In the genomic region with DNA sequence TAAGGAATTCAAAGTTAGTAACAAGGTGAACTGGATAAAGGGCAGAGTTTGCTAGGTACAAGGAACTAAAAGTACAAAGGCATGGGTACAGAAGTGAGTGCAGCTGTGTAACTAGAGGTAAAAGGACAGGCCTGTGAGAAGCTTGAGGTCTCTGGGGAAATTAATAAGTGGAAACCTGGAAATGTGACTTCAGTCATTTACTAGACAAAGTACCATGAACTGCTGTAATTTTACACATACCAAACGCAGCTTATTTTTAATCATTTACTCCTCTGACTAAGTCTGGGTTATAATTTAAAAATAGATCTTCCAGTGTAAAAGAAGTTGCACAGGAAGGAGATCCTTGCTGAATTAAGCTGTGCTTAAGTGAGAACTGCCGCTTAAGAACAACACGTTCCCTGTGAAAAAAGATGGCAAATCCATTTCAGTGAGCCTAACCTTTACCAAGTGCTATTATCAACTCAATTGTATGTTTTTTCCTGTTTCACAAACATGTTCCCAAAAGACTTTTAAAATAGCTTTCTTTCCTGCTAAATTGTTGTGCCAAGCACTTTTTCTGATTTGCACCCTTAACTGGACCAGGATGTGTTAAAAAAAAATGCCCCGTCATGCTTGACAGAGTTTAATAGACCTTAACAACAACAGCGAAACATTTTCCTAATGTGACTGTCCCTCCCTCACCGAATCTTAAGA, we compare ENCODE assay signal across 11 cellular contexts. TPM values are rescaled to one million over a fixed set of nuclear protein-coding genes. Genes with fewer than 3 reads are reported as not detected.
DNase-seq lines count a peak whose midpoint lies in the region; ATAC-seq and TF ChIP-seq lines count a peak whose summit lies in the region.
"Had no signal": no experiment of that assay in that cellular context is flagged by ENCODE, and none has a peak within 500 bp of the region (broad histone marks: within the 10 kb centered on the region; RNA-seq: fewer than 3 reads in every experiment).

No MANE protein-coding gene starts in this region.

- in situ Hi-C loops in astrocyte of the spinal cord (cut with HindIII; ENCODE audit: low sequenced_read_pairs): no loop called here

- TF ChIP-seq EP300 in tibial nerve (IDR thresholded peaks at IDR 0.05): peak; percentile 9 to 74

- no peaks in the 10 kb centered on the region for H3K27me3 ChIP-seq in tibial nerve
- H3K27me3 ChIP-seq: cardiac muscle cell, Peyer's patch had no signal

- peak overlapping the region in 3 of 4 donors; percentile 5 to 70 (median 53) for H3K27ac ChIP-seq in tibial nerve
- H3K27ac ChIP-seq: cardiac muscle cell had no signal

- DNase-seq in astrocyte of the spinal cord (ENCODE audit: low read depth, low spot score) (peak; percentile 58), kidney tubule cell (ENCODE audit: low spot score) (peak; percentile 91), tibial nerve (ENCODE audit: low spot score in 2 of 2) (no peak), 8988T (no peak), DMS114 treated with DMSO at 0.1 percent for 48 hours (lab: John Stamatoyannopoulos, UW; ENCODE audit: unreplicated experiment) (no peak), RPMI8226 (no peak)
- DNase-seq: activated CD4-positive, alpha-beta T cell treated with anti-CD3 and anti-CD28 coated beads, Interleukin-2, amount 50 U/mL, for 48 hours; HCEC 1CT; Peyer's patch had no signal

- TF ChIP-seq POLR2A in tibial nerve (IDR thresholded peaks at IDR 0.05): no peak

- WGBS in tibial nerve, 2 donors: 25 to 26% methylated on average over 6 of the region's 6 CpGs

- peaks cover 0 to 11% (median 1%) of the 10 kb centered on the region in 4 donors for H3K4me1 ChIP-seq in tibial nerve
- H3K4me1 ChIP-seq: Peyer's patch had no signal

- no peaks in the 10 kb centered on the region for H3K9me3 ChIP-seq in tibial nerve
- H3K9me3 ChIP-seq: Peyer's patch had no signal

- ATAC-seq in GM21786 (IDR thresholded peaks at IDR 0.05; ENCODE audit: unreplicated experiment): peak; percentile 67

- no peaks in the 10 kb centered on the region for H3K36me3 ChIP-seq in tibial nerve
- H3K36me3 ChIP-seq: cardiac muscle cell, Peyer's patch had no signal

- H3K4me3 ChIP-seq in astrocyte of the spinal cord (ENCODE audit: low read depth, low read length) (no peak overlapping the region), tibial nerve (peak overlapping the region in 1 of 4 donors; percentile 19)
- H3K4me3 ChIP-seq: cardiac muscle cell, Peyer's patch had no signal

- TF ChIP-seq CTCF in astrocyte of the spinal cord (IDR thresholded peaks at IDR 0.05; ENCODE audit: low read depth, low read length): no peak
- no peak for TF ChIP-seq CTCF in tibial nerve (IDR thresholded peaks at IDR 0.05)

RNA-seq across cellular contexts. Expression of a gene that starts 44.3 kb away (rescaled TPM):
- 10 to 100 TPM; 56.4 to 75.1 (median 67.3) TPM for total RNA-seq in tibial nerve

Comparison
In these comparisons a context has a peak if more than half of its experiments do, and no peak if none do; other contexts are left out.
1. DNase-seq: peak in astrocyte of the spinal cord (single experiment) and kidney tubule cell (single experiment); none in tibial nerve (0 of 2), 8988T (single experiment), DMS114 treated with DMSO at 0.1 percent for 48 hours (single experiment) and RPMI8226 (single experiment).